Comparison of ENCODE assay signal across 19 cellular contexts in the genomic region with DNA sequence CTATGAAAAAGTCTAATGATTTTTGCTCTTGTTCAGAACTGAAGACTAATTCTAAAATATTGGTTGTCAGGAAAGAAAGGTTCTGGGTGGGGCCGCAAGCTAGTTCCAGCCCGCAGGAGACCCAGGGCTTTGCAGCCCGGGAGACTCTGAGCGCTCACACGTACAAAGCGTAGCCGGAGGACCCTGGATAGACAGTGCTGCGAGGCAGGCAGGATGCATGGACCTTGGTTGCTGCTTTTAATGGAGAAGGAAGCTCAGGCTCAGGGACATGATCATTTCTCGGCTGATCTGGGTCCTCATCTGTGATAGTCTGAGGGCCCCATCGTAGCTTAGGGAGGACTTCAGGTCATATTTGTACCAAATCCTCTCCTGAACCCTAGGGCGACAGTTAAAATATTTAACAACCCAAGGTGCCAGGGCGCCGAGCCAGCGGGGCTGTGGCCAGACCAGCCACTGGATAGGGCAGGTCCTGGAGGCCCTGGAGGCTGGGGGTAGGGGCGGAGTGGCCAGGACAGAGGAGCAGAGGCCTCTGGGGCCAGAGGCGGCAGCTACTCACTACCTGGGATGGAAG.
DNase-seq lines count a peak whose midpoint lies in the region; ATAC-seq and TF ChIP-seq lines count a peak whose summit lies in the region.
"Had no signal": no experiment of that assay in that cellular context is flagged by ENCODE, and none has a peak within 500 bp of the region (broad histone marks: within the 10 kb centered on the region; RNA-seq: fewer than 3 reads in every experiment).

No MANE protein-coding gene starts in this region.

- intact Hi-C loops in sigmoid colon (cut with DNase I): no loop called here

- DNase-seq in GM13977 (ENCODE audit: low spot score) (peak; percentile 4), NCI-H2029 treated with DMSO at 0.1 percent for 48 hours (lab: John Stamatoyannopoulos, UW) (peak; percentile 15), endothelial cell (ENCODE audit: low spot score) (peak; percentile 1), sigmoid colon (peak; percentile 40), hepatic stellate cell (ENCODE audit: low spot score) (no peak), GM19240 (ENCODE audit: insufficient read length, low spot score) (no peak)
- DNase-seq: activated gamma-delta T cell; effector CD8-positive, alpha-beta T cell; lower lobe of right lung; MM.1S; SJCRH30 had no signal

- H3K27me3 ChIP-seq in sigmoid colon: peaks cover 18 to 95% (median 40%) of the 10 kb centered on the region in 3 donors

- peaks cover 0 to 10% (median 8%) of the 10 kb centered on the region in 4 donors for H3K4me1 ChIP-seq in sigmoid colon
- H3K4me1 ChIP-seq: adrenal gland, SJCRH30 had no signal

- H3K27ac Mint-ChIP-seq in endothelial cell (ENCODE audit: unreplicated experiment): no peak overlapping the region

- H3K4me3 Mint-ChIP-seq in endothelial cell (ENCODE audit: unreplicated experiment): no peak overlapping the region

- 67 to 77% methylated on average over 16 of the region's 16 CpGs for WGBS in sigmoid colon, 2 donors

- no peak for TF ChIP-seq POLR2A in sigmoid colon (IDR thresholded peaks at IDR 0.05)

- H3K27ac ChIP-seq in sigmoid colon: no peak overlapping the region
- H3K27ac ChIP-seq: cardiac muscle cell, heart left ventricle, lower lobe of right lung, prostate gland, SJCRH30, suprapubic skin had no signal

- H3K27me3 Mint-ChIP-seq in endothelial cell (ENCODE audit: unreplicated experiment): peaks cover 21% of the 10 kb centered on the region

- no peaks in the 10 kb centered on the region for H3K9me3 Mint-ChIP-seq in endothelial cell (ENCODE audit: unreplicated experiment)

- H3K4me1 Mint-ChIP-seq in endothelial cell (ENCODE audit: unreplicated experiment): peaks cover 14% of the 10 kb centered on the region

- no peaks in the 10 kb centered on the region for H3K36me3 ChIP-seq in sigmoid colon
- H3K36me3 ChIP-seq: adrenal gland, cardiac muscle cell, heart left ventricle, lower lobe of right lung, prostate gland, SJCRH30, suprapubic skin had no signal

- no peak for TF ChIP-seq EP300 in sigmoid colon (IDR thresholded peaks at IDR 0.05)

- no peaks in the 10 kb centered on the region for H3K9me3 ChIP-seq in sigmoid colon
- H3K9me3 ChIP-seq: adrenal gland, heart left ventricle, lower lobe of right lung, prostate gland, SJCRH30, suprapubic skin had no signal

- no peak for ATAC-seq in GM19455 (IDR thresholded peaks at IDR 0.05; ENCODE audit: unreplicated experiment)
- ATAC-seq: activated CD4-positive, CD25-positive, alpha-beta regulatory T cell treated with anti-CD3 and anti-CD28 coated beads, Interleukin-2, amount 50 U/mL, for 24 hours; HCT116; heart left ventricle; lower lobe of right lung had no signal

- H3K36me3 Mint-ChIP-seq in endothelial cell (ENCODE audit: low read depth, unreplicated experiment): peaks cover 8% of the 10 kb centered on the region

- H3K4me3 ChIP-seq in sigmoid colon: no peak overlapping the region
- H3K4me3 ChIP-seq: adrenal gland, cardiac muscle cell, heart left ventricle, lower lobe of right lung, prostate gland, SJCRH30, suprapubic skin had no signal

- in situ Hi-C loops in GM13977 (cut with MboI; ENCODE audit: low pct_unique_long_range_greater_than_20kb, low sequenced_read_pairs, unreplicated experiment): no loop called here

- TF ChIP-seq CTCF in GM13977 (IDR thresholded peaks at IDR 0.05; ENCODE audit: extremely low read depth, insufficient read depth, missing control alignments): no peak
- TF ChIP-seq CTCF in endothelial cell (IDR thresholded peaks at IDR 0.05; ENCODE audit: unreplicated experiment): no peak
- no peak for TF ChIP-seq CTCF in sigmoid colon (IDR thresholded peaks at IDR 0.05)

Comparison
In these comparisons a context has a peak if more than half of its experiments do, and no peak if none do; other contexts are left out.
1. DNase-seq: peak in GM13977 (single experiment), NCI-H2029 treated with DMSO at 0.1 percent for 48 hours (single experiment), endothelial cell (single experiment) and sigmoid colon (single experiment); none in hepatic stellate cell (single experiment) and GM19240 (single experiment).